ENCODE assay signal across 1 cellular context in the genomic region with DNA sequence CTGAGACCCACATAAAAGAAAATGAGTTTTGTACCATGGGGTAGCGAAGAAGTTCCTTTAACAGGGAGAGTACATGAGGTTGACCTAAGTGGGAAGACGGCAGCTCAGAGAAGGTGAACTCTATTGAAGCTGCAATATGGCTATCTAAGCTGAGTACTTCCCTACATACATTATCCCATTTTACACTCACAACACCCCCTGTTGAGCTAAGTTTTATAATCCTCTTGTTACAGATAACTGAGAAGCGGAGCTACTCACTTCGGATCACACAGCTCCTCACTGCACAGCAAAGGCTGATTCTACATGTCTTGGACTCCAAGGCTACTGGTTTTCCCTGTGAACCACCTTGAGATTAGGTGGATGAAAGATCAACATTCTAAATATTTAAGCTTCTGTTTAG.
TF ChIP-seq lines count a peak whose summit lies in the region.

No MANE protein-coding gene starts in this region.

TF ChIP-seq in K562, 482 proteins besides CTCF, POLR2A, EP300 and RAD21:
- TF ChIP-seq, protein P1, sequence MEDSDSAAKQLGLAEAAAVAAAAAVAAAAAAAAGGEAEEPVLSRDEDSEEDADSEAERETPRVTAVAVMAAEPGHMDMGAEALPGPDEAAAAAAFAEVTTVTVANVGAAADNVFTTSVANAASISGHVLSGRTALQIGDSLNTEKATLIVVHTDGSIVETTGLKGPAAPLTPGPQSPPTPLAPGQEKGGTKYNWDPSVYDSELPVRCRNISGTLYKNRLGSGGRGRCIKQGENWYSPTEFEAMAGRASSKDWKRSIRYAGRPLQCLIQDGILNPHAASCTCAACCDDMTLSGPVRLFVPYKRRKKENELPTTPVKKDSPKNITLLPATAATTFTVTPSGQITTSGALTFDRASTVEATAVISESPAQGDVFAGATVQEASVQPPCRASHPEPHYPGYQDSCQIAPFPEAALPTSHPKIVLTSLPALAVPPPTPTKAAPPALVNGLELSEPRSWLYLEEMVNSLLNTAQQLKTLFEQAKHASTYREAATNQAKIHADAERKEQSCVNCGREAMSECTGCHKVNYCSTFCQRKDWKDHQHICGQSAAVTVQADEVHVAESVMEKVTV (CRISPR knock-in tag; IDR thresholded peaks at IDR 0.05): no peak
- TF ChIP-seq, protein P2, sequence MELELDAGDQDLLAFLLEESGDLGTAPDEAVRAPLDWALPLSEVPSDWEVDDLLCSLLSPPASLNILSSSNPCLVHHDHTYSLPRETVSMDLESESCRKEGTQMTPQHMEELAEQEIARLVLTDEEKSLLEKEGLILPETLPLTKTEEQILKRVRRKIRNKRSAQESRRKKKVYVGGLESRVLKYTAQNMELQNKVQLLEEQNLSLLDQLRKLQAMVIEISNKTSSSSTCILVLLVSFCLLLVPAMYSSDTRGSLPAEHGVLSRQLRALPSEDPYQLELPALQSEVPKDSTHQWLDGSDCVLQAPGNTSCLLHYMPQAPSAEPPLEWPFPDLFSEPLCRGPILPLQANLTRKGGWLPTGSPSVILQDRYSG (tag; conservative IDR thresholded peaks at IDR 0.05; ENCODE audit: low read depth): no peak
- TF ChIP-seq MAZ (CRISPR knock-in tag; conservative IDR thresholded peaks at IDR 0.05 in 1 of 2, IDR thresholded peaks at IDR 0.05 in 1 of 2): peak in 1 of 2 experiments; percentile 20; a peak in 1 of 4 replicates
- TF ChIP-seq CBFA2T3 (IDR thresholded peaks at IDR 0.05): peak; percentile 27
- TF ChIP-seq, protein P3, sequence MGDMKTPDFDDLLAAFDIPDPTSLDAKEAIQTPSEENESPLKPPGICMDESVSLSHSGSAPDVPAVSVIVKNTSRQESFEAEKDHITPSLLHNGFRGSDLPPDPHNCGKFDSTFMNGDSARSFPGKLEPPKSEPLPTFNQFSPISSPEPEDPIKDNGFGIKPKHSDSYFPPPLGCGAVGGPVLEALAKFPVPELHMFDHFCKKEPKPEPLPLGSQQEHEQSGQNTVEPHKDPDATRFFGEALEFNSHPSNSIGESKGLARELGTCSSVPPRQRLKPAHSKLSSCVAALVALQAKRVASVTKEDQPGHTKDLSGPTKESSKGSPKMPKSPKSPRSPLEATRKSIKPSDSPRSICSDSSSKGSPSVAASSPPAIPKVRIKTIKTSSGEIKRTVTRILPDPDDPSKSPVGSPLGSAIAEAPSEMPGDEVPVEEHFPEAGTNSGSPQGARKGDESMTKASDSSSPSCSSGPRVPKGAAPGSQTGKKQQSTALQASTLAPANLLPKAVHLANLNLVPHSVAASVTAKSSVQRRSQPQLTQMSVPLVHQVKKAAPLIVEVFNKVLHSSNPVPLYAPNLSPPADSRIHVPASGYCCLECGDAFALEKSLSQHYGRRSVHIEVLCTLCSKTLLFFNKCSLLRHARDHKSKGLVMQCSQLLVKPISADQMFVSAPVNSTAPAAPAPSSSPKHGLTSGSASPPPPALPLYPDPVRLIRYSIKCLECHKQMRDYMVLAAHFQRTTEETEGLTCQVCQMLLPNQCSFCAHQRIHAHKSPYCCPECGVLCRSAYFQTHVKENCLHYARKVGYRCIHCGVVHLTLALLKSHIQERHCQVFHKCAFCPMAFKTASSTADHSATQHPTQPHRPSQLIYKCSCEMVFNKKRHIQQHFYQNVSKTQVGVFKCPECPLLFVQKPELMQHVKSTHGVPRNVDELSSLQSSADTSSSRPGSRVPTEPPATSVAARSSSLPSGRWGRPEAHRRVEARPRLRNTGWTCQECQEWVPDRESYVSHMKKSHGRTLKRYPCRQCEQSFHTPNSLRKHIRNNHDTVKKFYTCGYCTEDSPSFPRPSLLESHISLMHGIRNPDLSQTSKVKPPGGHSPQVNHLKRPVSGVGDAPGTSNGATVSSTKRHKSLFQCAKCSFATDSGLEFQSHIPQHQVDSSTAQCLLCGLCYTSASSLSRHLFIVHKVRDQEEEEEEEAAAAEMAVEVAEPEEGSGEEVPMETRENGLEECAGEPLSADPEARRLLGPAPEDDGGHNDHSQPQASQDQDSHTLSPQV (IDR thresholded peaks at IDR 0.05): peak; percentile 12; the same call in 1 of the 2 replicates
- TF ChIP-seq CBX3 (IDR thresholded peaks at IDR 0.05; ENCODE audit: borderline replicate concordance in 1 of 2, low read length in 2 of 2): no peak
- no peak for TF ChIP-seq WHSC1 (IDR thresholded peaks at IDR 0.05; ENCODE audit: low read length)
- no peak for TF ChIP-seq ZNF79 (CRISPR knock-in tag; IDR thresholded peaks at IDR 0.05; ENCODE audit: low read depth)
- TF ChIP-seq CAMTA2 (CRISPR knock-in tag; conservative IDR thresholded peaks at IDR 0.05): no peak
